8 cellular contexts compared by ENCODE assay signal in genomic region chr6:1390071-1390804, GRCh38. TPM values are rescaled to one million over a fixed set of nuclear protein-coding genes. Genes with fewer than 3 reads are reported as not detected.
DNase-seq lines count a peak whose midpoint lies in the region; ATAC-seq and TF ChIP-seq lines count a peak whose summit lies in the region.

No MANE protein-coding gene starts in this region.

- intact Hi-C loops in Caco-2 (cut with micrococcal nuclease; ENCODE audit: unreplicated experiment), result loop anchor here (10.0 kb wide), 1 partner anchor 665 kb away; no protein-coding TSS in a partner anchor

- no peaks in the 10 kb centered on the region for H3K9me3 Mint-ChIP-seq in Caco-2 (ENCODE audit: unreplicated experiment)

- no peak overlapping the region for H3K27ac ChIP-seq in muscle layer of duodenum (ENCODE audit: low read length)

- no peak for TF ChIP-seq CTCF in Caco-2 (IDR thresholded peaks at IDR 0.05; ENCODE audit: insufficient read depth in 1 of 2, low read depth in 1 of 2, low read length in 1 of 2, severe bottlenecking in 1 of 2, unreplicated experiment in 1 of 2)

- H3K9me3 ChIP-seq in Caco-2 (no peaks in the 10 kb centered on the region), muscle layer of duodenum (ENCODE audit: control insufficient read depth in 1 of 2, low read length in 2 of 2) (no peaks in the 10 kb centered on the region)

- H3K36me3 Mint-ChIP-seq in Caco-2 (ENCODE audit: insufficient read depth, unreplicated experiment), result no peaks in the 10 kb centered on the region

- no TSS peak for BruUV-seq in Caco-2 (replicated peaks; lab: Mats Ljungman, UMichigan)

- ATAC-seq in HG02623 (IDR thresholded peaks at IDR 0.05; ENCODE audit: unreplicated experiment), result no peak

- no peaks in the 10 kb centered on the region for H3K27me3 ChIP-seq in Caco-2 (replicated peaks; ENCODE audit: control insufficient read depth, insufficient read depth, low read length)
- H3K27me3 ChIP-seq in muscle layer of duodenum (ENCODE audit: low read depth, low read length), result peaks cover 54% of the 10 kb centered on the region

- H3K4me1 Mint-ChIP-seq in Caco-2 (ENCODE audit: low read depth, unreplicated experiment), result no peaks in the 10 kb centered on the region

- H3K4me1 ChIP-seq in Caco-2 (no peaks in the 10 kb centered on the region), muscle layer of duodenum (ENCODE audit: control insufficient read depth in 1 of 2, insufficient read depth in 2 of 2, low read length in 2 of 2) (peaks cover 0 to 35% of the 10 kb centered on the region in 2 donors)

- H3K4me3 Mint-ChIP-seq in Caco-2 (ENCODE audit: unreplicated experiment), result peak overlapping the region; percentile 63

- DNase-seq in Caco-2 (no peak), NCI-H2171 (lab: John Stamatoyannopoulos, UW) (peak; percentile 6), dermis microvascular lymphatic vessel endothelial cell (ENCODE audit: low read depth in 2 of 2) (peak; percentile 6 to 38), Kasumi-1 (lab: John Stamatoyannopoulos, UW) (no peak), H4 (ENCODE audit: low spot score) (no peak), cerebellar nuclear complex (lab: John Stamatoyannopoulos, UW) (no peak)

- H3K36me3 ChIP-seq in Caco-2 (ENCODE audit: control insufficient read depth, insufficient read depth, low read length) (no peaks in the 10 kb centered on the region), muscle layer of duodenum (ENCODE audit: control insufficient read depth in 1 of 2, insufficient read depth in 2 of 2, low read length in 2 of 2) (no peaks in the 10 kb centered on the region)

- H3K4me3 ChIP-seq in Caco-2 (ENCODE audit: low read depth, low read length) (no peak overlapping the region), muscle layer of duodenum (ENCODE audit: low read depth in 1 of 2, low read length in 2 of 2) (peak overlapping the region; percentile 33 to 66)

- POLR2A ChIA-PET in Caco-2 (lab: Charles Lee), result no interaction called here

- H3K27ac Mint-ChIP-seq in Caco-2 (ENCODE audit: unreplicated experiment), result no peak overlapping the region

- H3K27me3 Mint-ChIP-seq in Caco-2 (ENCODE audit: insufficient read depth, unreplicated experiment), result peaks cover 6% of the 10 kb centered on the region

- CTCF ChIA-PET in Caco-2 (lab: Charles Lee), result no interaction called here

RNA-seq across cellular contexts. Expression of gene FOXF2, which starts 0.9 kb away (rescaled TPM):
- total RNA-seq in Caco-2 (2022) (0.79 and 0.88 TPM in 2 replicates), dermis microvascular lymphatic vessel endothelial cell (not detected in 2 replicates)
- 18.3 and 21.5 TPM in 2 replicates for total RNA-seq in H4 (2014; rRNA removed; shearing (Covaris generic))

Comparison
In these comparisons a context has a peak if more than half of its experiments do, and no peak if none do; other contexts are left out.
1. DNase-seq: peak in NCI-H2171 (single experiment) and dermis microvascular lymphatic vessel endothelial cell (2 of 2); none in Caco-2 (0 of 2), Kasumi-1 (0 of 2), H4 (single experiment) and cerebellar nuclear complex (0 of 2).
2. RNA of gene FOXF2, which starts 0.9 kb away (total RNA-seq): 18.3 to 21.5 TPM in H4; 0.79 to 0.88 TPM in Caco-2 and not detected in dermis microvascular lymphatic vessel endothelial cell; every median in the first group is over 10 times any median in the second.